In the genomic region with DNA sequence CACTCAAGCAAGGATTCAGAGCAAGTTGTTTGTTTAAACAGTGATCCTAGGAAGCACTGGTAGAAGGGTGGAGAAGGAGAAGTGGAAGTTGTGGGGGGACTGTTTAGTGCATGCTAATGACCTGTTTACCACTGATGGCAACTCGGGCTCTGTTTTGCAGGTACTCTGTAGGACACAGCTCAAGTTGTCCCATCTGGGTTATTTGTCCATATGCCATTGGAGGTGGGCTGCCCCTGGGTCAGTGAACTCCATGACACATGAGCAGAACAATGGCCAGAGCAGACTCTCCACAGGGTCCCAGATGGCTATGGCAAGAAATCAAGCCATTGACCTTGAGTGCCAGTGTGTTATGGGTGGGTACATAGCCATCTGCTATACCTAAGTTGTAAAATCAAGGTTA, we compare ENCODE assay signal across 25 cellular contexts.
"Had no signal": no experiment of that assay in that cellular context is flagged by ENCODE, and none has a peak within 500 bp of the region (broad histone marks: within the 10 kb centered on the region; RNA-seq: fewer than 3 reads in every experiment).

No MANE protein-coding gene starts in this region.

- H3K4me3 ChIP-seq: stomach, suprapubic skin, testis, thoracic aorta, thyroid gland, tibial artery, tibial nerve, transverse colon, upper lobe of left lung, upper lobe of right lung, uterus, vagina had no signal

- H3K9me3 ChIP-seq: stomach, suprapubic skin, testis, thoracic aorta, thyroid gland, tibial artery, tibial nerve, transverse colon, upper lobe of left lung, upper lobe of right lung, uterus, vagina had no signal

- H3K36me3 ChIP-seq: stomach, suprapubic skin, thoracic aorta, thyroid gland, tibial artery, tibial nerve, transverse colon, upper lobe of left lung, upper lobe of right lung, uterus, vagina had no signal

- FAIRE-seq: urothelium cell line had no signal

- H3K4me1 ChIP-seq: stomach, testis, thyroid gland, tibial artery, transverse colon, upper lobe of left lung, upper lobe of right lung had no signal

- H3K27ac ChIP-seq: stomach, testis, thoracic aorta, thyroid gland, tibial artery, tibial nerve, transverse colon, upper lobe of left lung, upper lobe of right lung, uterus, vagina had no signal

- DNase-seq: stimulated activated CD4-positive, alpha-beta T cell treated with anti-CD3 and anti-CD28 coated beads, Interleukin-2, amount 100 ng/mL, for 48 hours; stimulated activated CD4-positive, alpha-beta T cell treated with anti-CD3 and anti-CD28 coated beads, Interleukin-4, amount 100 ng/mL, for 1 hour; stimulated activated CD4-positive, alpha-beta T cell treated with anti-CD3 and anti-CD28 coated beads, Interleukin-4, amount 100 ng/mL, for 24 hours; stimulated activated CD4-positive, alpha-beta T cell treated with anti-CD3 and anti-CD28 coated beads, Interleukin-4, amount 100 ng/mL, for 4 hours; stimulated activated CD8-positive, alpha-beta memory T cell treated with anti-CD3 and anti-CD28 coated beads, Interleukin-4, amount 100 ng/mL, for 48 hours; stimulated activated naive B cell treated with anti-CD40 and anti-IgM and Interleukin-4, amounts not matched to agents 10 μg/mL and 1 μg/mL and 100 μg/mL, for 72 hours; stimulated activated naive CD4-positive, alpha-beta T cell; stimulated activated naive CD4-positive, alpha-beta T cell treated with Interleukin-2 at 50 U/mL for 16 hours; stimulated activated naive CD8-positive, alpha-beta T cell treated with anti-CD3 and anti-CD28 coated beads, Interleukin-15, amount 100 ng/mL, for 72 hours; stimulated activated naive CD8-positive, alpha-beta T cell treated with anti-CD3 and anti-CD28 coated beads, Interleukin-15, Interleukin-2, amounts not matched to agents 100 U/mL and 50 U/mL, for 24 hours; stomach; substantia nigra; testis; thyroid gland; tibial artery; transverse colon; trophoblast cell; upper lobe of left lung; upper lobe of right lung; uterus had no signal

- H3K27me3 ChIP-seq: stomach, suprapubic skin, testis, thyroid gland, tibial nerve, transverse colon, upper lobe of left lung, upper lobe of right lung, uterus, vagina had no signal
